ENCODE assay signal across 11 cellular contexts in genomic region chr4:111847256-111848108, GRCh38.
DNase-seq lines count a peak whose midpoint lies in the region; ATAC-seq, FAIRE-seq and TF ChIP-seq lines count a peak whose summit lies in the region.
"Had no signal": no experiment of that assay in that cellular context is flagged by ENCODE, and none has a peak within 500 bp of the region (broad histone marks: within the 10 kb centered on the region; RNA-seq: fewer than 3 reads in every experiment).

No MANE protein-coding gene starts in this region.

- no peak for TF ChIP-seq POLR2A in GM12892 (IDR thresholded peaks at IDR 0.05; ENCODE audit: low read depth, low read length)

- peak; percentile 60 for TF ChIP-seq CTCF in neural crest cell (conservative IDR thresholded peaks at IDR 0.05)

- in situ Hi-C loops in KBM-7 (cut with MboI; ENCODE audit: low pct_unique_long_range_greater_than_20kb, low sequenced_read_pairs) = no loop called here

- peak; percentile 46 for FAIRE-seq in GM12892 (lab: Jason Lieb, UNC)
- FAIRE-seq: keratinocyte had no signal

- H3K9me3 Mint-ChIP-seq in neural crest cell = no peaks in the 10 kb centered on the region

- intact Hi-C loops in sciatic nerve (cut with DNase I) = no loop called here

- H3K36me3 Mint-ChIP-seq in neural crest cell (ENCODE audit: low read depth) = no peaks in the 10 kb centered on the region

- H3K27me3 Mint-ChIP-seq in neural crest cell (ENCODE audit: low read depth) = no peaks in the 10 kb centered on the region

- ATAC-seq in GM21717 (IDR thresholded peaks at IDR 0.05; ENCODE audit: unreplicated experiment) = no peak
- no peak for ATAC-seq in sciatic nerve

- DNase-seq in GM12892 (ENCODE audit: insufficient read length) (no peak), KBM-7 (peak; percentile 7), amniotic epithelial cell (ENCODE audit: low read depth) (peak; percentile 57), neural crest cell (ENCODE audit: low read depth, low spot score) (no peak), GF-D8 (lab: John Stamatoyannopoulos, UW) (no peak), sciatic nerve (ENCODE audit: low spot score) (no peak), NCI-H446 (lab: John Stamatoyannopoulos, UW) (no peak)
- DNase-seq: activated T-cell treated with anti-CD3 and anti-CD28 coated beads, Interleukin-2, amount 50 U/mL, for 1 hour; T-helper 1 cell had no signal

- peaks cover 7% of the 10 kb centered on the region for H3K4me1 Mint-ChIP-seq in neural crest cell

- no peak overlapping the region for H3K27ac Mint-ChIP-seq in neural crest cell (ENCODE audit: unreplicated experiment)

- H3K4me3 Mint-ChIP-seq in neural crest cell = no peak overlapping the region

Comparison
In these comparisons a context has a peak if more than half of its experiments do, and no peak if none do; other contexts are left out.
1. DNase-seq: peak in KBM-7 (single experiment) and amniotic epithelial cell (single experiment); none in GM12892 (single experiment), neural crest cell (single experiment), GF-D8 (single experiment), sciatic nerve (single experiment) and NCI-H446 (0 of 2).